ENCODE assay signal across 32 cellular contexts in genomic region chr1:63833346-63834065, GRCh38. TPM values are rescaled to one million over a fixed set of nuclear protein-coding genes. Genes with fewer than 3 reads are reported as not detected.
DNase-seq lines count a peak whose midpoint lies in the region; ATAC-seq, FAIRE-seq and TF ChIP-seq lines count a peak whose summit lies in the region.
"Had no signal": no experiment of that assay in that cellular context is flagged by ENCODE, and none has a peak within 500 bp of the region (broad histone marks: within the 10 kb centered on the region; RNA-seq: fewer than 3 reads in every experiment).

No MANE protein-coding gene starts in this region.

- H3K4me1 ChIP-seq in BLaER1 (peaks cover 45% of the 10 kb centered on the region), pancreas (peaks cover 17 to 25% (median 18%) of the 10 kb centered on the region in 3 donors), adrenal gland (replicated peaks in 1 of 2) (peaks cover 0 to 9% of the 10 kb centered on the region in 2 donors)
- H3K4me1 ChIP-seq: HAP-1 had no signal

- H3K9me3 ChIP-seq in BLaER1 (peaks cover 7% of the 10 kb centered on the region; the same call in 1 of the 2 replicates), SK-N-MC (ENCODE audit: low read depth, low read length) (no peaks in the 10 kb centered on the region), pancreas (no peaks in the 10 kb centered on the region), adrenal gland (replicated peaks in 1 of 3) (no peaks in the 10 kb centered on the region)
- H3K9me3 ChIP-seq: HAP-1, prostate gland, upper lobe of left lung had no signal

- H3K27ac ChIP-seq in BLaER1 (no peak overlapping the region), SK-N-MC (peak overlapping the region; percentile 50; the same call in 1 of the 2 replicates), pancreas (no peak overlapping the region), adrenal gland (no peak overlapping the region)
- H3K27ac ChIP-seq: brain microvascular endothelial cell, dorsolateral prefrontal cortex, prostate gland, upper lobe of left lung had no signal

- no peak for DNase-seq in SK-N-MC (ENCODE audit: low read depth, low spot score)
- DNase-seq in fibroblast of gingiva (ENCODE audit: low read depth), result peak; percentile 38
- no peak for DNase-seq in pancreas
- no peak for DNase-seq in activated CD8-positive, alpha-beta memory T cell treated with anti-CD3 and anti-CD28 coated beads, Interleukin-2, amount 50 U/mL, for 48 hours
- no peak for DNase-seq in activated effector memory CD4-positive, alpha-beta T cell treated with anti-CD3 and anti-CD28 coated beads, Interleukin-2, amount 50 U/mL, for 16 hours
- DNase-seq in NCI-H2196 (lab: John Stamatoyannopoulos, UW; ENCODE audit: unreplicated experiment), result no peak
- no peak for DNase-seq in adrenal gland
- DNase-seq: activated CD4-positive, alpha-beta T cell treated with anti-CD3 and anti-CD28 coated beads, Interleukin-2, amount 50 U/mL, for 48 hours; activated CD4-positive, CD25-positive, alpha-beta regulatory T cell treated with anti-CD3 and anti-CD28 coated beads, Interleukin-2, amount 50 U/mL, for 72 hours; activated naive CD4-positive, alpha-beta T cell treated with anti-CD3 and anti-CD28 coated beads for 36 hours; brain microvascular endothelial cell; CD8-positive, alpha-beta T cell; cerebellar nuclear complex; dorsolateral prefrontal cortex; EL; MV-4-11; NCI-H1436; NCI-H2081 treated with DMSO at 0.1 percent for 48 hours; NCI-H446; NCI-H748 treated with DMSO at 0.1 percent for 48 hours; SHP77; stimulated activated CD4-positive, alpha-beta T cell treated with anti-CD3 and anti-CD28 coated beads, Interleukin-4, amount 100 ng/mL, for 24 hours; upper lobe of left lung had no signal

- H3K27me3 ChIP-seq in BLaER1 (no peaks in the 10 kb centered on the region), pancreas (no peaks in the 10 kb centered on the region), adrenal gland (no peaks in the 10 kb centered on the region)
- H3K27me3 ChIP-seq: brain microvascular endothelial cell, dorsolateral prefrontal cortex, upper lobe of left lung had no signal

- H3K4me3 ChIP-seq in BLaER1, result no peak overlapping the region
- peak overlapping the region; percentile 28; the same call in 1 of the 2 replicates for H3K4me3 ChIP-seq in SK-N-MC
- no peak overlapping the region for H3K4me3 ChIP-seq in pancreas
- H3K4me3 ChIP-seq in adrenal gland, result no peak overlapping the region
- H3K4me3 ChIP-seq: dorsolateral prefrontal cortex, HAP-1, prostate gland, upper lobe of left lung had no signal

- TF ChIP-seq CTCF in pancreas (IDR thresholded peaks at IDR 0.05), result no peak
- TF ChIP-seq CTCF in adrenal gland (IDR thresholded peaks at IDR 0.05), result no peak

- H3K4me2 ChIP-seq in BLaER1, result peak overlapping the region; percentile 30

- H3K9ac ChIP-seq in BLaER1 (no peak overlapping the region), SK-N-MC (ENCODE audit: insufficient read length) (peak overlapping the region; percentile 50)

- no peak for FAIRE-seq in pancreas (lab: Jason Lieb, UNC)
- FAIRE-seq: endothelial cell of umbilical vein, GM18507 had no signal

- H4K20me1 ChIP-seq in BLaER1, result no peaks in the 10 kb centered on the region

- no peaks in the 10 kb centered on the region for H3K36me3 ChIP-seq in BLaER1
- no peaks in the 10 kb centered on the region for H3K36me3 ChIP-seq in SK-N-MC (ENCODE audit: insufficient read depth, low read length)
- no peaks in the 10 kb centered on the region for H3K36me3 ChIP-seq in pancreas
- no peaks in the 10 kb centered on the region for H3K36me3 ChIP-seq in adrenal gland (replicated peaks in 1 of 2)
- H3K36me3 ChIP-seq: brain microvascular endothelial cell, HAP-1, prostate gland, upper lobe of left lung had no signal

- peak in 3 of 4 donors; percentile 26 to 51 (median 46) for ATAC-seq in pancreas
- ATAC-seq: CD8-positive, alpha-beta T cell; left lobe of liver; Panc1 had no signal

- 32 to 40% methylated on average over 7 of the region's 7 CpGs for WGBS in pancreas, 2 donors
- WGBS in adrenal gland, 4 donors, result 45 to 56% (median 49%) methylated on average over 7 of the region's 7 CpGs

- intact Hi-C loops in pancreas (cut with DNase I) (no loop called here), adrenal gland (cut with DNase I) (no loop called here)

- TF ChIP-seq POLR2A in adrenal gland (IDR thresholded peaks at IDR 0.05), result no peak

RNA-seq across cellular contexts. Expression of gene ROR1, which starts 59.7 kb away (rescaled TPM):
- total RNA-seq in pancreas (10 to 100 TPM in 3 of 6 donors, 1 to 10 TPM in 3; 5.7 to 18.5 (median 9.0) TPM), adrenal gland (1 to 10 TPM; 1.1 to 4.6 (median 3.2) TPM)
- polyA plus RNA-seq in pancreas (1 to 10 TPM; 1.3 to 2.7 TPM), adrenal gland (1 to 10 TPM in 1 of 3 donors, under 1 TPM in 2; 0.54 to 2.1 (median 0.64) TPM)
- total RNA-seq: activated T-helper 1 cell treated with anti-CD3 and anti-CD28 coated beads, Interleukin-12 subunit alpha, Interleukin-12 subunit beta, Interleukin-2, Interleukin-4 antibody, amounts not matched to agents 30 ng/mL and 10 ng/mL and 1 ng/mL, durations not matched to agents 14 hours and 24 hours and 36 hours; CD8-positive, alpha-beta T cell; T-helper 2 cell treated with Interferon-gamma antibody and Interleukin-4, amounts not matched to agents 100 ng/mL and 5 ng/mL, for 36 hours had no signal
